In genomic region chr7:47734287-47734948, GRCh38 we compare ENCODE assay signal across 1 cellular context.
TF ChIP-seq lines count a peak whose summit lies in the region.

No MANE protein-coding gene starts in this region.

TF ChIP-seq in HepG2, 621 proteins besides CTCF, POLR2A, EP300 and RAD21 (continued from another document and continues in another):
- TF ChIP-seq ZNF275 (CRISPR knock-in tag; IDR thresholded peaks at IDR 0.05; ENCODE audit: borderline replicate concordance) (peak; percentile 79; the same call in 1 of the 2 replicates), SP5 (CRISPR knock-in tag; IDR thresholded peaks at IDR 0.05; ENCODE audit: borderline replicate concordance, low read depth) (peak; percentile 52; the same call in 1 of the 2 replicates), ZBTB7B (CRISPR knock-in tag; IDR thresholded peaks at IDR 0.05) (peak; percentile 99), KAT8 (CRISPR knock-in tag; IDR thresholded peaks at IDR 0.05) (peak; percentile 71; the same call in 1 of the 2 replicates), THAP9 (CRISPR knock-in tag; IDR thresholded peaks at IDR 0.05; ENCODE audit: borderline replicate concordance) (no peak; the same call in 1 of the 2 replicates), ZNF382 (CRISPR knock-in tag; IDR thresholded peaks at IDR 0.05; ENCODE audit: borderline replicate concordance) (no peak), ZHX1 (CRISPR knock-in tag; IDR thresholded peaks at IDR 0.05; ENCODE audit: low read depth) (peak; percentile 50; the same call in 1 of the 2 replicates), TFE3 (CRISPR knock-in tag; IDR thresholded peaks at IDR 0.05) (peak; percentile 97), REST (IDR thresholded peaks at IDR 0.05; ENCODE audit: borderline replicate concordance in 1 of 2, low read depth in 1 of 2, low read length in 2 of 2) (peak in 1 of 2 experiments; percentile 77; a peak in 1 of 4 replicates), ZBTB7A (CRISPR knock-in tag; IDR thresholded peaks at IDR 0.05) (peak; percentile 98), YY1 (IDR thresholded peaks at IDR 0.05; ENCODE audit: insufficient read depth, insufficient replicate concordance, low read depth, low read length) (peak; percentile 55), ZNF496 (CRISPR knock-in tag; IDR thresholded peaks at IDR 0.05; ENCODE audit: insufficient replicate concordance) (no peak), ZNF784 (CRISPR knock-in tag; IDR thresholded peaks at IDR 0.05; ENCODE audit: borderline replicate concordance) (no peak; the same call in 1 of the 2 replicates), ZFX (CRISPR knock-in tag; IDR thresholded peaks at IDR 0.05; ENCODE audit: low read depth) (peak; percentile 57; the same call in 1 of the 2 replicates), ZNF616 (CRISPR knock-in tag; IDR thresholded peaks at IDR 0.05; ENCODE audit: low read depth) (peak; percentile 70; the same call in 1 of the 2 replicates), MBD4 (IDR thresholded peaks at IDR 0.05; ENCODE audit: borderline replicate concordance, low read length) (peak; percentile 39; the same call in 1 of the 2 replicates), CBX5 (CRISPR knock-in tag; IDR thresholded peaks at IDR 0.05; ENCODE audit: borderline replicate concordance) (peak; percentile 93; the same call in 1 of the 2 replicates), ZSCAN29 (CRISPR knock-in tag; conservative IDR thresholded peaks at IDR 0.05) (0 out of 2 replicates have a peak, but pooled peaks have one; percentile 53), PRDM10 (CRISPR knock-in tag; IDR thresholded peaks at IDR 0.05; ENCODE audit: low read depth) (peak; percentile 84), HMGXB3 (CRISPR knock-in tag; IDR thresholded peaks at IDR 0.05; ENCODE audit: borderline replicate concordance) (0 out of 2 replicates have a peak, but pooled peaks have one; percentile 15), SETDB1 (CRISPR knock-in tag; IDR thresholded peaks at IDR 0.05; ENCODE audit: borderline replicate concordance) (no peak), NR3C1 (CRISPR knock-in tag; IDR thresholded peaks at IDR 0.05) (no peak), ZNF350 (CRISPR knock-in tag; IDR thresholded peaks at IDR 0.05; ENCODE audit: borderline replicate concordance, low read depth) (peak; percentile 99)
